Comparison of ENCODE assay signal across 1 cellular context in the genomic region with DNA sequence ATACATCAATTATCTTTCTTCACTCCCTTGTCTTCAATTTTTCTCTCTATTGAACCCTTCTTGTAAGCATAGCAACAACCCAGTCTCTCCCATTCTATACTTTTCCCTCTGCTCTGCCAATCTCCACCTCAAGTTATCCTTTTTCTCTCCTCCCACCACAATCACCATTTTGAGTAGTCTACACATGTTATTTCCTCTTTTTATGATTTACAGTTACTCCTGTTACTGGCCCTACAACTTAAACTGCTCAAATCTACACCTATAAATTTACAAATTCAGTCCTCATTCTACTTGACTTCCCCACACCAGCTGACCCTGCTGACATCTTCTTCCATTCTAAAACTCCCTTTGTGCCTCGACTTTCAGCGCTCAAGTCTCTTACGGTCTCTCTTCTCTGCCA.
A peak's percentile ranks its signal among the peaks of the same experiment; 100 is the strongest.
TF ChIP-seq lines count a peak whose summit lies in the region.

No MANE protein-coding gene starts in this region.

TF ChIP-seq in GM12878, 131 proteins besides CTCF, POLR2A, EP300 and RAD21 (continued from another document):
- TF ChIP-seq, protein P1, sequence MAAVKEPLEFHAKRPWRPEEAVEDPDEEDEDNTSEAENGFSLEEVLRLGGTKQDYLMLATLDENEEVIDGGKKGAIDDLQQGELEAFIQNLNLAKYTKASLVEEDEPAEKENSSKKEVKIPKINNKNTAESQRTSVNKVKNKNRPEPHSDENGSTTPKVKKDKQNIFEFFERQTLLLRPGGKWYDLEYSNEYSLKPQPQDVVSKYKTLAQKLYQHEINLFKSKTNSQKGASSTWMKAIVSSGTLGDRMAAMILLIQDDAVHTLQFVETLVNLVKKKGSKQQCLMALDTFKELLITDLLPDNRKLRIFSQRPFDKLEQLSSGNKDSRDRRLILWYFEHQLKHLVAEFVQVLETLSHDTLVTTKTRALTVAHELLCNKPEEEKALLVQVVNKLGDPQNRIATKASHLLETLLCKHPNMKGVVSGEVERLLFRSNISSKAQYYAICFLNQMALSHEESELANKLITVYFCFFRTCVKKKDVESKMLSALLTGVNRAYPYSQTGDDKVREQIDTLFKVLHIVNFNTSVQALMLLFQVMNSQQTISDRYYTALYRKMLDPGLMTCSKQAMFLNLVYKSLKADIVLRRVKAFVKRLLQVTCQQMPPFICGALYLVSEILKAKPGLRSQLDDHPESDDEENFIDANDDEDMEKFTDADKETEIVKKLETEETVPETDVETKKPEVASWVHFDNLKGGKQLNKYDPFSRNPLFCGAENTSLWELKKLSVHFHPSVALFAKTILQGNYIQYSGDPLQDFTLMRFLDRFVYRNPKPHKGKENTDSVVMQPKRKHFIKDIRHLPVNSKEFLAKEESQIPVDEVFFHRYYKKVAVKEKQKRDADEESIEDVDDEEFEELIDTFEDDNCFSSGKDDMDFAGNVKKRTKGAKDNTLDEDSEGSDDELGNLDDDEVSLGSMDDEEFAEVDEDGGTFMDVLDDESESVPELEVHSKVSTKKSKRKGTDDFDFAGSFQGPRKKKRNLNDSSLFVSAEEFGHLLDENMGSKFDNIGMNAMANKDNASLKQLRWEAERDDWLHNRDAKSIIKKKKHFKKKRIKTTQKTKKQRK (IDR thresholded peaks at IDR 0.05; ENCODE audit: low read depth, low read length), result no peak
- TF ChIP-seq JUND (IDR thresholded peaks at IDR 0.05; ENCODE audit: low read depth, low read length) (no peak), KAT2A (conservative IDR thresholded peaks at IDR 0.05; ENCODE audit: control insufficient read depth, low read depth, low read length) (no peak), HDGF (IDR thresholded peaks at IDR 0.05) (0 out of 2 replicates have a peak, but pooled peaks have one; percentile 28), RBBP5 (conservative IDR thresholded peaks at IDR 0.05) (no peak), MEF2B (IDR thresholded peaks at IDR 0.05; ENCODE audit: partially characterized antibody, poor library complexity, severe bottlenecking) (no peak), RAD51 (IDR thresholded peaks at IDR 0.05) (no peak)
- TF ChIP-seq, protein P2, sequence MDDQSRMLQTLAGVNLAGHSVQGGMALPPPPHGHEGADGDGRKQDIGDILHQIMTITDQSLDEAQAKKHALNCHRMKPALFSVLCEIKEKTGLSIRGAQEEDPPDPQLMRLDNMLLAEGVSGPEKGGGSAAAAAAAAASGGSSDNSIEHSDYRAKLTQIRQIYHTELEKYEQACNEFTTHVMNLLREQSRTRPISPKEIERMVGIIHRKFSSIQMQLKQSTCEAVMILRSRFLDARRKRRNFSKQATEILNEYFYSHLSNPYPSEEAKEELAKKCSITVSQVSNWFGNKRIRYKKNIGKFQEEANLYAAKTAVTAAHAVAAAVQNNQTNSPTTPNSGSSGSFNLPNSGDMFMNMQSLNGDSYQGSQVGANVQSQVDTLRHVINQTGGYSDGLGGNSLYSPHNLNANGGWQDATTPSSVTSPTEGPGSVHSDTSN (IDR thresholded peaks at IDR 0.05; ENCODE audit: insufficient replicate concordance, low read depth, low read length), result no peak
- TF ChIP-seq, protein P3, sequence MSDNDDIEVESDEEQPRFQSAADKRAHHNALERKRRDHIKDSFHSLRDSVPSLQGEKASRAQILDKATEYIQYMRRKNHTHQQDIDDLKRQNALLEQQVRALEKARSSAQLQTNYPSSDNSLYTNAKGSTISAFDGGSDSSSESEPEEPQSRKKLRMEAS (IDR thresholded peaks at IDR 0.05; ENCODE audit: low read depth, low read length), result no peak
- TF ChIP-seq, protein P4, sequence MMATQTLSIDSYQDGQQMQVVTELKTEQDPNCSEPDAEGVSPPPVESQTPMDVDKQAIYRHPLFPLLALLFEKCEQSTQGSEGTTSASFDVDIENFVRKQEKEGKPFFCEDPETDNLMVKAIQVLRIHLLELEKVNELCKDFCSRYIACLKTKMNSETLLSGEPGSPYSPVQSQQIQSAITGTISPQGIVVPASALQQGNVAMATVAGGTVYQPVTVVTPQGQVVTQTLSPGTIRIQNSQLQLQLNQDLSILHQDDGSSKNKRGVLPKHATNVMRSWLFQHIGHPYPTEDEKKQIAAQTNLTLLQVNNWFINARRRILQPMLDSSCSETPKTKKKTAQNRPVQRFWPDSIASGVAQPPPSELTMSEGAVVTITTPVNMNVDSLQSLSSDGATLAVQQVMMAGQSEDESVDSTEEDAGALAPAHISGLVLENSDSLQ (IDR thresholded peaks at IDR 0.05), result no peak
